27 cellular contexts compared by ENCODE assay signal in the genomic region with DNA sequence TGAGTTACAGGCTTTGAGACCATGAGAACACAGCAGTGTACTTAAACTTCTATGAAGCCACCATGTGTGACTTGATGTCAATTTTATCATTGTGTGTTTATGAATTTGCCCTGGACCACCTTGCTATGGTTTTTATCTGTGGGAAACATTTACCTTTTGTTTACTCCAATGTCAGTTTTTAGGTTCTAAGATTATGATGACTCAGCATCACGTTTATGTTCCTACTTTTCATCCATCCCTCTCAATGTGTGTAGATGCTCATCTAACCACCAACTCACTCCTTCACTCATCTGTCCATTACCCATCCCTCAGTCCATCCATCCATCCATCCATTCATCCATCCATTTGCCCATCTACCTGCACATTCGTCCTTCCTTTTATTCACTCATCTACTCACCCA.
DNase-seq lines count a peak whose midpoint lies in the region; ATAC-seq, FAIRE-seq and TF ChIP-seq lines count a peak whose summit lies in the region.
"Had no signal": no experiment of that assay in that cellular context is flagged by ENCODE, and none has a peak within 500 bp of the region (broad histone marks: within the 10 kb centered on the region; RNA-seq: fewer than 3 reads in every experiment).

No MANE protein-coding gene starts in this region.

- no peaks in the 10 kb centered on the region for H3F3A ChIP-seq in PC-3 (ENCODE audit: low read length, unreplicated experiment)

- ATAC-seq in HepG2 (no peak), right lobe of liver (no peak), IMR-90 (ENCODE audit: low read depth) (no peak), PC-3 (no peak), GM21526 (IDR thresholded peaks at IDR 0.05; ENCODE audit: low FRiP score, unreplicated experiment) (no peak)
- ATAC-seq: GM12878 had no signal

- H3K36me3 ChIP-seq in HepG2 (replicated peaks in 1 of 2; ENCODE audit: control insufficient read depth in 1 of 2, insufficient read depth in 2 of 2, low read length in 2 of 2), result no peaks in the 10 kb centered on the region
- no peaks in the 10 kb centered on the region for H3K36me3 ChIP-seq in right lobe of liver
- H3K36me3 ChIP-seq in IMR-90 (ENCODE audit: control insufficient read depth, insufficient read depth, low read length), result no peaks in the 10 kb centered on the region
- no peaks in the 10 kb centered on the region for H3K36me3 ChIP-seq in PC-3 (ENCODE audit: low read depth, low read length)
- H3K36me3 ChIP-seq: BE2C, BLaER1 had no signal

- no peak overlapping the region for H3K4me2 ChIP-seq in HepG2 (ENCODE audit: low read depth, low read length)
- H3K4me2 ChIP-seq in IMR-90 (ENCODE audit: low read depth, low read length), result no peak overlapping the region
- no peak overlapping the region for H3K4me2 ChIP-seq in PC-3 (ENCODE audit: low read length)
- H3K4me2 ChIP-seq: BLaER1 had no signal

- H3K4me3 ChIP-seq in HepG2 (replicated peaks in 1 of 3; ENCODE audit: insufficient read depth in 1 of 3, low read depth in 2 of 3, low read length in 3 of 3) (no peak overlapping the region), right lobe of liver (no peak overlapping the region), IMR-90 (ENCODE audit: insufficient read depth, low read depth, low read length) (no peak overlapping the region), PC-3 (ENCODE audit: low read length) (no peak overlapping the region)
- H3K4me3 ChIP-seq: BLaER1, GM12878 had no signal

- no peak overlapping the region for H4K8ac ChIP-seq in IMR-90 (ENCODE audit: low read depth in 2 of 2, low read length in 2 of 2)

- H3K9ac ChIP-seq in HepG2 (ENCODE audit: insufficient read depth, low read depth, low read length) (no peak overlapping the region), IMR-90 (ENCODE audit: low read depth, low read length) (no peak overlapping the region), PC-3 (ENCODE audit: low read length) (no peak overlapping the region)
- H3K9ac ChIP-seq: BLaER1 had no signal

- no peak overlapping the region for H3K18ac ChIP-seq in IMR-90 (ENCODE audit: low read depth, low read length)

- POLR2A ChIA-PET in HepG2 (lab: Yijun Ruan, JAX) (no interaction called here), IMR-90 (lab: Charles Lee; ENCODE audit: unreplicated experiment) (no interaction called here), PC-3 (lab: Charles Lee; ENCODE audit: unreplicated experiment) (no interaction called here)

- intact Hi-C loops in HepG2 (cut with micrococcal nuclease; ENCODE audit: unreplicated experiment), result no loop called here
- intact Hi-C loops in right lobe of liver (cut with DNase I), result no loop called here
- intact Hi-C loops in IMR-90 (cut with micrococcal nuclease), result no loop called here
- intact Hi-C loops in PC-3 (cut with micrococcal nuclease), result no loop called here

- H4K91ac ChIP-seq in IMR-90 (ENCODE audit: insufficient read depth, low read depth, low read length), result no peak overlapping the region

- H3K14ac ChIP-seq in IMR-90 (replicated peaks; ENCODE audit: low read depth, low read length), result no peak overlapping the region

- H3K27ac ChIP-seq in HepG2 (ENCODE audit: extremely low read length, insufficient read depth, low read length) (no peak overlapping the region), right lobe of liver (no peak overlapping the region), IMR-90 (ENCODE audit: insufficient read depth, low read length) (no peak overlapping the region), PC-3 (ENCODE audit: low read length) (no peak overlapping the region)
- H3K27ac ChIP-seq: 22Rv1, BLaER1 had no signal

- CTCF ChIA-PET in HepG2 (lab: Yijun Ruan, JAX; ENCODE audit: low intra/inter-chr PET ratio, low total read pairs), result no interaction called here
- CTCF ChIA-PET in IMR-90 (lab: Yijun Ruan, JAX), result no interaction called here
- CTCF ChIA-PET in PC-3 (lab: Charles Lee), result no interaction called here

- no peak overlapping the region for H2BK20ac ChIP-seq in IMR-90 (ENCODE audit: low read depth, low read length)

- FAIRE-seq in HepG2 (lab: Jason Lieb, UNC), result no peak
- FAIRE-seq: GM12878, GM12892, GM18507 had no signal

- H3K4me1 ChIP-seq in HepG2 (ENCODE audit: insufficient read depth, low read length), result no peaks in the 10 kb centered on the region
- no peaks in the 10 kb centered on the region for H3K4me1 ChIP-seq in right lobe of liver
- no peaks in the 10 kb centered on the region for H3K4me1 ChIP-seq in IMR-90 (ENCODE audit: control insufficient read depth, insufficient read depth, low read length)
- no peaks in the 10 kb centered on the region for H3K4me1 ChIP-seq in PC-3 (ENCODE audit: insufficient read depth, low read length)
- H3K4me1 ChIP-seq: BE2C, BLaER1 had no signal

- H3K27ac Mint-ChIP-seq in brain, result peak overlapping the region in 3 of 5 experiments; percentile 2 to 90 (median 13)
- no peak overlapping the region for H3K27ac Mint-ChIP-seq in endothelial cell (ENCODE audit: unreplicated experiment)
- H3K27ac Mint-ChIP-seq: CD14-positive monocyte; CD4-positive, alpha-beta memory T cell; CD4-positive, CD25-positive, alpha-beta regulatory T cell; CD8-positive, alpha-beta memory T cell had no signal

- H2BK120ac ChIP-seq in IMR-90 (ENCODE audit: low read depth, low read length), result no peak overlapping the region

- no peaks in the 10 kb centered on the region for H3K9me2 ChIP-seq in PC-3 (replicated peaks; ENCODE audit: low read length)

- peaks cover 0 to 8% (median 0%) of the 10 kb centered on the region in 5 experiments for H3K9me3 Mint-ChIP-seq in brain
- H3K9me3 Mint-ChIP-seq in endothelial cell (ENCODE audit: unreplicated experiment), result no peaks in the 10 kb centered on the region
- H3K9me3 Mint-ChIP-seq: CD14-positive monocyte had no signal

- no peak overlapping the region for H2BK5ac ChIP-seq in IMR-90 (ENCODE audit: low read depth, low read length, poor library complexity, severe bottlenecking)

- H2AK9ac ChIP-seq in IMR-90 (replicated peaks; ENCODE audit: low read depth, low read length, poor library complexity), result no peak overlapping the region

- no peaks in the 10 kb centered on the region for H3K9me3 ChIP-seq in HepG2 (ENCODE audit: low read length)
- H3K9me3 ChIP-seq in right lobe of liver, result no peaks in the 10 kb centered on the region
- no peaks in the 10 kb centered on the region for H3K9me3 ChIP-seq in IMR-90 (ENCODE audit: control insufficient read depth, insufficient read depth, low read length)
- H3K9me3 ChIP-seq in PC-3 (ENCODE audit: low read length), result no peaks in the 10 kb centered on the region
- H3K9me3 ChIP-seq: BE2C had no signal

- H3K56ac ChIP-seq in IMR-90 (ENCODE audit: extremely low read depth, insufficient read depth, low read length), result no peak overlapping the region

- TF ChIP-seq POLR2A in HepG2 (IDR thresholded peaks at IDR 0.05; ENCODE audit: insufficient read depth in 1 of 2, low read depth in 2 of 2, low read length in 2 of 2) (no peak), right lobe of liver (IDR thresholded peaks at IDR 0.05) (no peak), IMR-90 (IDR thresholded peaks at IDR 0.05; ENCODE audit: low read depth, low read length) (no peak)

- H3K27me3 ChIP-seq in HepG2 (ENCODE audit: control insufficient read depth in 1 of 2, insufficient read depth in 2 of 2, low read length in 2 of 2) (peaks cover 0 to 5% of the 10 kb centered on the region in 2 experiments; a peak in 2 of 5 replicates), right lobe of liver (no peaks in the 10 kb centered on the region), IMR-90 (ENCODE audit: control insufficient read depth, insufficient read depth, low read length) (peaks cover 10% of the 10 kb centered on the region), PC-3 (ENCODE audit: low read length) (peaks cover 4% of the 10 kb centered on the region; the same call in 1 of the 2 replicates)
- H3K27me3 ChIP-seq: BE2C, BLaER1 had no signal

- H3K36me3 Mint-ChIP-seq in brain (no peaks in the 10 kb centered on the region), endothelial cell (ENCODE audit: low read depth, unreplicated experiment) (peaks cover 4% of the 10 kb centered on the region)
- H3K36me3 Mint-ChIP-seq: CD14-positive monocyte; CD4-positive, alpha-beta memory T cell; CD4-positive, CD25-positive, alpha-beta regulatory T cell; CD8-positive, alpha-beta memory T cell had no signal

- H3K79me1 ChIP-seq in IMR-90 (ENCODE audit: low read depth in 1 of 2, low read length in 2 of 2), result no peaks in the 10 kb centered on the region

- H4K20me1 ChIP-seq in HepG2 (ENCODE audit: insufficient read depth, low read length) (no peaks in the 10 kb centered on the region), IMR-90 (ENCODE audit: insufficient read depth, low read length) (no peaks in the 10 kb centered on the region), PC-3 (ENCODE audit: low read length) (no peaks in the 10 kb centered on the region)
- H4K20me1 ChIP-seq: BLaER1 had no signal

- TF ChIP-seq EP300 in HepG2 (IDR thresholded peaks at IDR 0.05; ENCODE audit: low read depth in 2 of 2, low read length in 2 of 2) (no peak), HepG2 (CRISPR knock-in tag; IDR thresholded peaks at IDR 0.05; ENCODE audit: borderline replicate concordance) (no peak)

- H3K79me2 ChIP-seq in HepG2 (ENCODE audit: insufficient read depth, low read length), result no peaks in the 10 kb centered on the region
- H3K79me2 ChIP-seq in PC-3 (ENCODE audit: low read length), result no peaks in the 10 kb centered on the region

- BruUV-seq in HepG2 (replicated peaks; lab: Mats Ljungman, UMichigan) (no TSS peak), IMR-90 (replicated peaks; lab: Mats Ljungman, UMichigan) (no TSS peak), PC-3 (replicated peaks; lab: Mats Ljungman, UMichigan) (no TSS peak)

- no peak overlapping the region for H4K5ac ChIP-seq in IMR-90 (ENCODE audit: low read depth, low read length)

- no peaks in the 10 kb centered on the region for H3K9me1 ChIP-seq in IMR-90 (ENCODE audit: insufficient read depth, low read length)

- dilution Hi-C loops in IMR-90 (cut with HindIII; ENCODE audit: low sequenced_read_pairs, unreplicated experiment), result no loop called here

- peaks cover 9% of the 10 kb centered on the region for H3K27me3 Mint-ChIP-seq in brain
- H3K27me3 Mint-ChIP-seq in endothelial cell (ENCODE audit: unreplicated experiment), result no peaks in the 10 kb centered on the region
- H3K27me3 Mint-ChIP-seq: CD4-positive, CD25-positive, alpha-beta regulatory T cell had no signal

- in situ Hi-C loops in HepG2 (cut with HindIII; ENCODE audit: extremely low pct_ligation_motif_present, low pct_unique_long_range_greater_than_20kb), result no loop called here
- in situ Hi-C loops in IMR-90 (cut with MboI; ENCODE audit: low sequenced_read_pairs), result no loop called here

- no peak overlapping the region for H2BK15ac ChIP-seq in IMR-90 (ENCODE audit: low read depth, low read length)

- H3K4me3 Mint-ChIP-seq in brain, result peak overlapping the region in 1 of 5 experiments; percentile 30
- peak overlapping the region; percentile 14 for H3K4me3 Mint-ChIP-seq in endothelial cell (ENCODE audit: unreplicated experiment)
- H3K4me3 Mint-ChIP-seq: CD14-positive monocyte; CD4-positive, alpha-beta memory T cell; CD4-positive, CD25-positive, alpha-beta regulatory T cell; CD8-positive, alpha-beta memory T cell had no signal

- peaks cover 14% of the 10 kb centered on the region for H3K4me1 Mint-ChIP-seq in brain
- peaks cover 19% of the 10 kb centered on the region for H3K4me1 Mint-ChIP-seq in endothelial cell (ENCODE audit: unreplicated experiment)
- H3K4me1 Mint-ChIP-seq: CD14-positive monocyte; CD4-positive, alpha-beta memory T cell; CD4-positive, CD25-positive, alpha-beta regulatory T cell; CD8-positive, alpha-beta memory T cell had no signal

- WGBS in HepG2 (ENCODE audit: low lambda C conversion rate), result 0% methylated on average over 2 of the region's 2 CpGs
- WGBS in right lobe of liver (ENCODE audit: insufficient coverage, low coverage, low lambda C conversion rate, missing lambda C conversion rate), result 27% methylated on average over 2 of the region's 2 CpGs
- 38 to 100% methylated on average over 1 of the region's 2 CpGs for WGBS in IMR-90 (ENCODE audit: extremely low coverage in 2 of 2, insufficient read length in 1 of 2), 2 experiments

- H2AFZ ChIP-seq in HepG2 (ENCODE audit: low read length), result no peak overlapping the region
- H2AFZ ChIP-seq in IMR-90 (replicated peaks; ENCODE audit: low read length, poor library complexity), result no peak overlapping the region
- no peak overlapping the region for H2AFZ ChIP-seq in PC-3 (ENCODE audit: low read length)

- TF ChIP-seq CTCF in HepG2 (CRISPR knock-in tag; IDR thresholded peaks at IDR 0.05) (no peak), right lobe of liver (IDR thresholded peaks at IDR 0.05) (no peak), IMR-90 (conservative IDR thresholded peaks at IDR 0.05; ENCODE audit: low read depth, low read length) (no peak), brain (conservative IDR thresholded peaks at IDR 0.05) (no peak), endothelial cell (IDR thresholded peaks at IDR 0.05; ENCODE audit: unreplicated experiment) (no peak), PC-3 (conservative IDR thresholded peaks at IDR 0.05; ENCODE audit: low read depth, low read length) (no peak)

- TF ChIP-seq RAD21 in HepG2 (CRISPR knock-in tag; IDR thresholded peaks at IDR 0.05) (no peak), IMR-90 (IDR thresholded peaks at IDR 0.05; ENCODE audit: low read length) (no peak)

- no peak overlapping the region for H2AK5ac ChIP-seq in IMR-90 (ENCODE audit: low read depth, low read length)

- H3K23ac ChIP-seq in IMR-90 (ENCODE audit: low read depth, low read length), result no peak overlapping the region

- H3K4ac ChIP-seq in IMR-90 (ENCODE audit: low read depth, low read length), result no peak overlapping the region

- DNase-seq in HepG2 (ENCODE audit: low spot score) (no peak), right lobe of liver (no peak), IMR-90 (no peak), endothelial cell (ENCODE audit: low spot score) (no peak), PC-3 (no peak), dedifferentiated amniotic fluid mesenchymal stem cell (ENCODE audit: extremely low spot score) (no peak)
- DNase-seq: ACHN; BE2C; C1 segment of cervical spinal cord; CD4-positive, alpha-beta memory T cell; CD4-positive, CD25-positive, alpha-beta regulatory T cell; CD8-positive, alpha-beta memory T cell; DMS 273 treated with DMSO at 0.1 percent for 48 hours; DMS153; DMS53; DMS79; DND-41; EL; GDM1 had no signal
